In genomic region chr17:80045703-80046102, GRCh38 we compare ENCODE assay signal across 1 cellular context.
A peak's percentile ranks its signal among the peaks of the same experiment; 100 is the strongest.
TF ChIP-seq lines count a peak whose summit lies in the region.

No MANE protein-coding gene starts in this region.

TF ChIP-seq in HepG2, 621 proteins besides CTCF, POLR2A, EP300 and RAD21:
- TF ChIP-seq NFIC (IDR thresholded peaks at IDR 0.05; ENCODE audit: low read length) (peak; percentile 67), KAT2B (IDR thresholded peaks at IDR 0.05; ENCODE audit: borderline replicate concordance, low read depth, low read length) (peak; percentile 65; the same call in 1 of the 2 replicates), ATF7 (IDR thresholded peaks at IDR 0.05) (0 out of 2 replicates have a peak, but pooled peaks have one; percentile 3), ATF7 (CRISPR knock-in tag; IDR thresholded peaks at IDR 0.05) (no peak), CREB1 (IDR thresholded peaks at IDR 0.05) (no peak), CREB1 (CRISPR knock-in tag; IDR thresholded peaks at IDR 0.05) (0 out of 2 replicates have a peak, but pooled peaks have one; percentile 37), FOXA3 (CRISPR knock-in tag; IDR thresholded peaks at IDR 0.05) (peak; percentile 43; the same call in 1 of the 2 replicates), SIX1 (CRISPR knock-in tag; IDR thresholded peaks at IDR 0.05; ENCODE audit: borderline replicate concordance) (no peak), ONECUT2 (CRISPR knock-in tag; IDR thresholded peaks at IDR 0.05) (peak; percentile 93), ARID5B (CRISPR knock-in tag; IDR thresholded peaks at IDR 0.05) (peak; percentile 35; the same call in 1 of the 2 replicates), ZGPAT (CRISPR knock-in tag; IDR thresholded peaks at IDR 0.05) (peak; percentile 30; the same call in 1 of the 2 replicates), GATAD2A (CRISPR knock-in tag; IDR thresholded peaks at IDR 0.05) (peak; percentile 65), GABPB1 (CRISPR knock-in tag; IDR thresholded peaks at IDR 0.05) (no peak), ZFP1 (CRISPR knock-in tag; IDR thresholded peaks at IDR 0.05) (no peak), CEBPG (CRISPR knock-in tag; IDR thresholded peaks at IDR 0.05) (peak; percentile 25; the same call in 1 of the 2 replicates), SALL1 (CRISPR knock-in tag; IDR thresholded peaks at IDR 0.05) (peak; percentile 35; the same call in 1 of the 2 replicates), GRHL1 (CRISPR knock-in tag; conservative IDR thresholded peaks at IDR 0.05) (no peak), ZKSCAN5 (CRISPR knock-in tag; IDR thresholded peaks at IDR 0.05) (no peak), FOXK1 (CRISPR knock-in tag; IDR thresholded peaks at IDR 0.05; ENCODE audit: borderline replicate concordance, low read depth) (peak; percentile 50; the same call in 1 of the 2 replicates), TGIF2 (CRISPR knock-in tag; IDR thresholded peaks at IDR 0.05) (no peak), ZNF503 (CRISPR knock-in tag; IDR thresholded peaks at IDR 0.05) (peak; percentile 31; the same call in 1 of the 2 replicates)
- TF ChIP-seq, protein P1, sequence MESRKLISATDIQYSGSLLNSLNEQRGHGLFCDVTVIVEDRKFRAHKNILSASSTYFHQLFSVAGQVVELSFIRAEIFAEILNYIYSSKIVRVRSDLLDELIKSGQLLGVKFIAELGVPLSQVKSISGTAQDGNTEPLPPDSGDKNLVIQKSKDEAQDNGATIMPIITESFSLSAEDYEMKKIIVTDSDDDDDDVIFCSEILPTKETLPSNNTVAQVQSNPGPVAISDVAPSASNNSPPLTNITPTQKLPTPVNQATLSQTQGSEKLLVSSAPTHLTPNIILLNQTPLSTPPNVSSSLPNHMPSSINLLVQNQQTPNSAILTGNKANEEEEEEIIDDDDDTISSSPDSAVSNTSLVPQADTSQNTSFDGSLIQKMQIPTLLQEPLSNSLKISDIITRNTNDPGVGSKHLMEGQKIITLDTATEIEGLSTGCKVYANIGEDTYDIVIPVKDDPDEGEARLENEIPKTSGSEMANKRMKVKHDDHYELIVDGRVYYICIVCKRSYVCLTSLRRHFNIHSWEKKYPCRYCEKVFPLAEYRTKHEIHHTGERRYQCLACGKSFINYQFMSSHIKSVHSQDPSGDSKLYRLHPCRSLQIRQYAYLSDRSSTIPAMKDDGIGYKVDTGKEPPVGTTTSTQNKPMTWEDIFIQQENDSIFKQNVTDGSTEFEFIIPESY (CRISPR knock-in tag; IDR thresholded peaks at IDR 0.05) = peak; percentile 43; the same call in 1 of the 2 replicates
- TF ChIP-seq, protein P2, sequence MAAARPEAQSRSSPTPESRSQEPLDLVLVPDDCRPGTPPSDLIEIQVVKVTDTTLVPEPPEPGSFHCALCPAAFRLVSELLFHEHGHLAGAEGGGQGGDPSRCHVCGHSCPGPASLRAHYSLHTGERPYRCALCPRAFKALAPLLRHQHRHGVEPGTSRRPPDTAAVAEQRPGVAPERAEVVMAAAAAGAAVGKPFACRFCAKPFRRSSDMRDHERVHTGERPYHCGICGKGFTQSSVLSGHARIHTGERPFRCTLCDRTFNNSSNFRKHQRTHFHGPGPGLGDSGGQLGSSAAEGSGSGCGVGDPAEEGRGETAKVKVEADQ (CRISPR knock-in tag; IDR thresholded peaks at IDR 0.05; ENCODE audit: borderline replicate concordance) = peak; percentile 42; the same call in 1 of the 2 replicates
- TF ChIP-seq, protein P3, sequence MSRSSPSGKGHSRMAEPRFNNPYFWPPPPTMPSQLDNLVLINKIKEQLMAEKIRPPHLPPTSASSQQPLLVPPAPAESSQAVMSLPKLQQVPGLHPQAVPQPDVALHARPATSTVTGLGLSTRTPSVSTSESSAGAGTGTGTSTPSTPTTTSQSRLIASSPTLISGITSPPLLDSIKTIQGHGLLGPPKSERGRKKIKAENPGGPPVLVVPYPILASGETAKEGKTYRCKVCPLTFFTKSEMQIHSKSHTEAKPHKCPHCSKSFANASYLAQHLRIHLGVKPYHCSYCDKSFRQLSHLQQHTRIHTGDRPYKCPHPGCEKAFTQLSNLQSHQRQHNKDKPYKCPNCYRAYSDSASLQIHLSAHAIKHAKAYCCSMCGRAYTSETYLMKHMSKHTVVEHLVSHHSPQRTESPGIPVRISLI (CRISPR knock-in tag; IDR thresholded peaks at IDR 0.05; ENCODE audit: borderline replicate concordance) = peak; percentile 73; the same call in 1 of the 2 replicates
- TF ChIP-seq, protein P4, sequence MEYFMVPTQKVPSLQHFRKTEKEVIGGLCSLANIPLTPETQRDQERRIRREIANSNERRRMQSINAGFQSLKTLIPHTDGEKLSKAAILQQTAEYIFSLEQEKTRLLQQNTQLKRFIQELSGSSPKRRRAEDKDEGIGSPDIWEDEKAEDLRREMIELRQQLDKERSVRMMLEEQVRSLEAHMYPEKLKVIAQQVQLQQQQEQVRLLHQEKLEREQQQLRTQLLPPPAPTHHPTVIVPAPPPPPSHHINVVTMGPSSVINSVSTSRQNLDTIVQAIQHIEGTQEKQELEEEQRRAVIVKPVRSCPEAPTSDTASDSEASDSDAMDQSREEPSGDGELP (IDR thresholded peaks at IDR 0.05; ENCODE audit: borderline replicate concordance, low read depth) = 0 out of 2 replicates have a peak, but pooled peaks have one; percentile 16
